In genomic region chr16:53129281-53130192, GRCh38 we compare ENCODE assay signal across 8 cellular contexts.
A peak's percentile ranks its signal among the peaks of the same experiment; 100 is the strongest.
DNase-seq lines count a peak whose midpoint lies in the region; ATAC-seq, FAIRE-seq and TF ChIP-seq lines count a peak whose summit lies in the region.

No MANE protein-coding gene starts in this region.

- H3K36me3 ChIP-seq in kidney (ENCODE audit: control insufficient read depth in 1 of 2, insufficient read depth in 2 of 2, low read length in 2 of 2) = no peaks in the 10 kb centered on the region
- H3K36me3 ChIP-seq in stomach = no peaks in the 10 kb centered on the region

- H3K9me3 ChIP-seq in kidney (ENCODE audit: control insufficient read depth in 1 of 2, low read length in 2 of 2) (no peaks in the 10 kb centered on the region), stomach (no peaks in the 10 kb centered on the region)

- intact Hi-C loops in kidney (cut with DNase I) = no loop called here
- intact Hi-C loops in stomach (cut with DNase I; ENCODE audit: low total_unique reads) = no loop called here

- H3K9me3 Mint-ChIP-seq in activated CD8-positive, alpha-beta memory T cell treated with anti-CD3 and anti-CD28 coated beads, Interleukin-2, amount 10 ng/mL, durations not matched to agents 7 days and 5 days (ENCODE audit: low read depth) = no peaks in the 10 kb centered on the region

- H3K27me3 Mint-ChIP-seq in activated CD8-positive, alpha-beta memory T cell treated with anti-CD3 and anti-CD28 coated beads, Interleukin-2, amount 10 ng/mL, durations not matched to agents 7 days and 5 days = no peaks in the 10 kb centered on the region

- FAIRE-seq in kidney (lab: Jason Lieb, UNC) = no peak

- TF ChIP-seq EP300 in stomach (IDR thresholded peaks at IDR 0.05) = no peak

- H3K36me3 Mint-ChIP-seq in activated CD8-positive, alpha-beta memory T cell treated with anti-CD3 and anti-CD28 coated beads, Interleukin-2, amount 10 ng/mL, durations not matched to agents 7 days and 5 days = peaks cover 2% of the 10 kb centered on the region

- H3K27me3 ChIP-seq in stomach = no peaks in the 10 kb centered on the region

- TF ChIP-seq CTCF in kidney (IDR thresholded peaks at IDR 0.05; ENCODE audit: borderline replicate concordance, extremely low read depth, insufficient read depth) = no peak
- TF ChIP-seq CTCF in stomach (IDR thresholded peaks at IDR 0.05) = peak in 1 of 7 experiments; percentile 9

- peak overlapping the region; percentile 71 to 93 for H3K9ac ChIP-seq in kidney (ENCODE audit: low read length in 2 of 2)

- CTCF ChIA-PET in activated CD8-positive, alpha-beta memory T cell treated with anti-CD3 and anti-CD28 coated beads, Interleukin-2, amount 10 ng/mL, durations not matched to agents 7 days and 5 days (lab: Charles Lee) = interaction anchor here (0.9 to 2.5 kb wide), 9 partner anchors 25 to 129 kb away, joined by 3 to 23 read pairs (median 4); partner anchors contain the start of genes CHD9 and CHD9NB

- ATAC-seq in activated CD8-positive, alpha-beta memory T cell treated with anti-CD3 and anti-CD28 coated beads, Interleukin-2, amount 10 ng/mL, durations not matched to agents 7 days and 5 days = no peak

- H3K4me3 ChIP-seq in kidney (ENCODE audit: low read length in 2 of 2) = peak overlapping the region; percentile 71 to 85
- peak overlapping the region; percentile 72 to 97 (median 90) for H3K4me3 ChIP-seq in stomach

- 10 to 18% (median 13%) methylated on average over 31 of the region's 31 CpGs for WGBS in stomach, 5 donors

- peaks cover 4 to 13% of the 10 kb centered on the region in 2 donors for H3K4me1 ChIP-seq in kidney (ENCODE audit: control insufficient read depth in 1 of 2, insufficient read depth in 1 of 2, low read depth in 1 of 2, low read length in 2 of 2)
- peaks cover 20 to 37% (median 33%) of the 10 kb centered on the region in 4 donors for H3K4me1 ChIP-seq in stomach

- TF ChIP-seq POLR2A in stomach (IDR thresholded peaks at IDR 0.05) = no peak

- no peak for DNase-seq in activated CD8-positive, alpha-beta memory T cell treated with anti-CD3 and anti-CD28 coated beads, Interleukin-2, amount 10 ng/mL, durations not matched to agents 7 days and 5 days
- no peak for DNase-seq in activated CD8-positive, alpha-beta memory T cell treated with anti-CD3 and anti-CD28 coated beads, Interleukin-2, amount 50 U/mL, for 4 hours
- peak; percentile 39 for DNase-seq in KBM-7
- peak; percentile 50 for DNase-seq in astrocyte of the hippocampus (ENCODE audit: low read depth, low spot score)
- no peak for DNase-seq in kidney
- no peak for DNase-seq in stomach
- no peak for DNase-seq in globus pallidus (ENCODE audit: low spot score)
- no peak for DNase-seq in cerebellum (ENCODE audit: low spot score)

- no peak overlapping the region for H3K27ac Mint-ChIP-seq in activated CD8-positive, alpha-beta memory T cell treated with anti-CD3 and anti-CD28 coated beads, Interleukin-2, amount 10 ng/mL, durations not matched to agents 7 days and 5 days

- peak overlapping the region; percentile 94 for H3K27ac ChIP-seq in kidney (ENCODE audit: low read depth in 2 of 2, low read length in 2 of 2)
- H3K27ac ChIP-seq in stomach = peak overlapping the region; percentile 95 to 99 (median 97)

- peak overlapping the region; percentile 79 for H3K4me3 Mint-ChIP-seq in activated CD8-positive, alpha-beta memory T cell treated with anti-CD3 and anti-CD28 coated beads, Interleukin-2, amount 10 ng/mL, durations not matched to agents 7 days and 5 days

- peaks cover 18% of the 10 kb centered on the region for H3K4me1 Mint-ChIP-seq in activated CD8-positive, alpha-beta memory T cell treated with anti-CD3 and anti-CD28 coated beads, Interleukin-2, amount 10 ng/mL, durations not matched to agents 7 days and 5 days

- in situ Hi-C loops in KBM-7 (cut with MboI; ENCODE audit: low pct_unique_long_range_greater_than_20kb, low sequenced_read_pairs) = no loop called here

Comparison
In these comparisons a context has a peak if more than half of its experiments do, and no peak if none do; other contexts are left out.
1. DNase-seq: peak in KBM-7 (single experiment) and astrocyte of the hippocampus (single experiment); none in activated CD8-positive, alpha-beta memory T cell treated with anti-CD3 and anti-CD28 coated beads, Interleukin-2, amount 10 ng/mL, durations not matched to agents 7 days and 5 days (single experiment), activated CD8-positive, alpha-beta memory T cell treated with anti-CD3 and anti-CD28 coated beads, Interleukin-2, amount 50 U/mL, for 4 hours (single experiment), kidney (single experiment), stomach (single experiment), globus pallidus (single experiment) and cerebellum (single experiment).